ENCODE assay signal across 7 cellular contexts in the genomic region with DNA sequence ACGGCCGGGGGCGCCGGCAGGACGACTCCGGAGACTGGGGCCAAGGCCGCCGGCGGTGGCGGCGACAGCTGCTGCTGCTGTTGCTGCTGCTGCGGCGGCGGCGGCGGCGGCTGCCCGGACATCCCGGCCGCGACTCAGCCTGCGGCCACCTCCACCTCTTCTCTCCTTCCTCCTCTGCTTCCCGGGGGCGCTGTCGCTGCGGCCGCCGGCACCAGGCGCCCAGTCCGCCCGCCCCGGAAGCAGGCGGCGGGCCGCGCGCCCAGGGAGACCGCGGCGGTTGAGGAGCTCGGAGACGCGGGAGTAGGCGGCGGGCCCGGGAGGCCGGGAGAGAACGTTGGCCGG. TPM values are rescaled to one million over a fixed set of nuclear protein-coding genes. Genes with fewer than 3 reads are reported as not detected.
DNase-seq lines count a peak whose midpoint lies in the region; ATAC-seq and TF ChIP-seq lines count a peak whose summit lies in the region.

No MANE protein-coding gene starts in this region.

- DNase-seq in activated T-cell treated with anti-CD3 and anti-CD28 coated beads, Interleukin-2, amount 50 U/mL, for 4 hours: no peak
- no peak for DNase-seq in left ventricle myocardium inferior
- peak; percentile 37 to 45 for DNase-seq in stimulated activated CD8-positive, alpha-beta memory T cell treated with anti-CD3 and anti-CD28 coated beads, Interleukin-4, amount 100 ng/mL, for 1 hour (ENCODE audit: low read depth in 2 of 2, low spot score in 1 of 2)
- no peak for DNase-seq in mucosa of gallbladder (ENCODE audit: low spot score)

- no peaks in the 10 kb centered on the region for H3K9me3 ChIP-seq in left ventricle myocardium inferior (replicated peaks)

- no peaks in the 10 kb centered on the region for H3K36me3 Mint-ChIP-seq in activated T-cell treated with anti-CD3 and anti-CD28 coated beads, Interleukin-2, amount 50 U/mL, for 4 hours (ENCODE audit: insufficient read depth)

- intact Hi-C loops in left ventricle myocardium inferior (cut with micrococcal nuclease): no loop called here

- peaks cover 3% of the 10 kb centered on the region for H3K9me3 Mint-ChIP-seq in activated T-cell treated with anti-CD3 and anti-CD28 coated beads, Interleukin-2, amount 50 U/mL, for 4 hours

- H3K4me3 Mint-ChIP-seq in activated T-cell treated with anti-CD3 and anti-CD28 coated beads, Interleukin-2, amount 50 U/mL, for 4 hours: peak overlapping the region; percentile 65

- peak overlapping the region; percentile 92 for H3K27ac ChIP-seq in left ventricle myocardium inferior (replicated peaks)

- H3K4me1 Mint-ChIP-seq in activated T-cell treated with anti-CD3 and anti-CD28 coated beads, Interleukin-2, amount 50 U/mL, for 4 hours (ENCODE audit: low read depth): peaks cover 55% of the 10 kb centered on the region

- TF ChIP-seq CTCF in LNCAP (IDR thresholded peaks at IDR 0.05): peak; percentile 23; the same call in 1 of the 2 replicates
- peak; percentile 48 for TF ChIP-seq CTCF in left ventricle myocardium inferior (IDR thresholded peaks at IDR 0.05; ENCODE audit: borderline replicate concordance)

- no peaks in the 10 kb centered on the region for H3K36me3 ChIP-seq in left ventricle myocardium inferior

- H3K27me3 Mint-ChIP-seq in activated T-cell treated with anti-CD3 and anti-CD28 coated beads, Interleukin-2, amount 50 U/mL, for 4 hours (ENCODE audit: low read depth): no peaks in the 10 kb centered on the region

- peaks cover 53% of the 10 kb centered on the region for H3K4me1 ChIP-seq in left ventricle myocardium inferior

- H3K27me3 ChIP-seq in left ventricle myocardium inferior (ENCODE audit: low read depth): no peaks in the 10 kb centered on the region

- ATAC-seq in GM18498 (IDR thresholded peaks at IDR 0.05; ENCODE audit: unreplicated experiment) (peak; percentile 57), GM21825 (IDR thresholded peaks at IDR 0.05; ENCODE audit: unreplicated experiment) (peak; percentile 42)
- peak; percentile 65 to 67 for ATAC-seq in activated T-cell treated with anti-CD3 and anti-CD28 coated beads, Interleukin-2, amount 50 U/mL, for 4 hours

- peak overlapping the region; percentile 92 for H3K4me3 ChIP-seq in left ventricle myocardium inferior

RNA-seq across cellular contexts. Expression of gene RANBP9, which starts 0.3 kb away (rescaled TPM):
- total RNA-seq in activated T-cell treated with anti-CD3 and anti-CD28 coated beads, Interleukin-2, amount 50 U/mL, for 4 hours: 10 to 100 TPM; 49.2 to 61.3 (median 51.9) TPM
- total RNA-seq in left ventricle myocardium inferior (33.2 TPM), mucosa of gallbladder (43.6 TPM)

Comparison
In these comparisons a context has a peak if more than half of its experiments do, and no peak if none do; other contexts are left out.
1. DNase-seq: peak in stimulated activated CD8-positive, alpha-beta memory T cell treated with anti-CD3 and anti-CD28 coated beads, Interleukin-4, amount 100 ng/mL, for 1 hour (2 of 2); none in activated T-cell treated with anti-CD3 and anti-CD28 coated beads, Interleukin-2, amount 50 U/mL, for 4 hours (single experiment), left ventricle myocardium inferior (single experiment) and mucosa of gallbladder (single experiment).
2. Peak in every context shown above with its lines, with median percentiles within 50 percentile points of each other: ATAC-seq.